ENCODE assay signal across 1 cellular context in genomic region chr19:51572415-51572814, GRCh38.
TF ChIP-seq lines count a peak whose summit lies in the region.

No MANE protein-coding gene starts in this region.

TF ChIP-seq in K562, 482 proteins besides CTCF, POLR2A, EP300 and RAD21 (continued from another document and continues in another):
- TF ChIP-seq ZNF407 (IDR thresholded peaks at IDR 0.05; ENCODE audit: low read depth) (no peak), ZNF766 (CRISPR knock-in tag; conservative IDR thresholded peaks at IDR 0.05) (0 out of 2 replicates have a peak, but pooled peaks have one; percentile 18), ELK1 (CRISPR knock-in tag; IDR thresholded peaks at IDR 0.05) (no peak), CBX1 (IDR thresholded peaks at IDR 0.05; ENCODE audit: low read depth) (no peak), TEAD4 (IDR thresholded peaks at IDR 0.05; ENCODE audit: low read length) (peak; percentile 77), TEAD4 (CRISPR knock-in tag; IDR thresholded peaks at IDR 0.05; ENCODE audit: borderline replicate concordance) (no peak), BMI1 (IDR thresholded peaks at IDR 0.05; ENCODE audit: low read length) (no peak), SREBF2 (CRISPR knock-in tag; IDR thresholded peaks at IDR 0.05) (no peak), ATF2 (CRISPR knock-in tag; IDR thresholded peaks at IDR 0.05) (no peak), ZNF644 (tag; IDR thresholded peaks at IDR 0.05; ENCODE audit: low read depth) (0 out of 2 replicates have a peak, but pooled peaks have one; percentile 2), HMBOX1 (IDR thresholded peaks at IDR 0.05) (peak; percentile 42; the same call in 1 of the 2 replicates), CREB5 (CRISPR knock-in tag; IDR thresholded peaks at IDR 0.05) (no peak), TBL1XR1 (IDR thresholded peaks at IDR 0.05; ENCODE audit: low read length in 2 of 2) (peak in 1 of 2 experiments; percentile 59; a peak in 1 of 4 replicates), STAT5A (IDR thresholded peaks at IDR 0.05; ENCODE audit: borderline replicate concordance, low read length) (no peak), NCOR1 (IDR thresholded peaks at IDR 0.05) (peak; percentile 61), RBM14 (IDR thresholded peaks at IDR 0.05; ENCODE audit: borderline replicate concordance, insufficient read depth, low read depth, low read length) (no peak), FOXK2 (conservative IDR thresholded peaks at IDR 0.05 in 1 of 2, IDR thresholded peaks at IDR 0.05 in 1 of 2; ENCODE audit: low read depth in 2 of 2) (peak; percentile 57 to 69; a peak in 3 of 4 replicates), ZNF217 (CRISPR knock-in tag; IDR thresholded peaks at IDR 0.05) (no peak), ZNF592 (IDR thresholded peaks at IDR 0.05) (peak; percentile 47), BHLHE40 (IDR thresholded peaks at IDR 0.05; ENCODE audit: low read length) (0 out of 2 replicates have a peak, but pooled peaks have one; percentile 24), NFE2 (IDR thresholded peaks at IDR 0.05; ENCODE audit: low read depth) (peak; percentile 28; the same call in 1 of the 2 replicates), NRF1 (conservative IDR thresholded peaks at IDR 0.05 in 1 of 2, IDR thresholded peaks at IDR 0.05 in 1 of 2) (no peak), TRIM24 (IDR thresholded peaks at IDR 0.05) (no peak), SAP30 (IDR thresholded peaks at IDR 0.05; ENCODE audit: borderline replicate concordance, insufficient read depth, low read depth, low read length, poor library complexity, severe bottlenecking) (no peak), BRF2 (IDR thresholded peaks at IDR 0.05; ENCODE audit: borderline replicate concordance, insufficient read depth, insufficient read length) (no peak), FOS (IDR thresholded peaks at IDR 0.05; ENCODE audit: extremely low read depth, insufficient read length) (no peak), ZNF133 (CRISPR knock-in tag; IDR thresholded peaks at IDR 0.05) (no peak), SMAD4 (CRISPR knock-in tag; conservative IDR thresholded peaks at IDR 0.05) (peak; percentile 50; the same call in 1 of the 2 replicates), RFX1 (IDR thresholded peaks at IDR 0.05) (no peak), TAL1 (IDR thresholded peaks at IDR 0.05) (peak; percentile 42), FOXO4 (CRISPR knock-in tag; IDR thresholded peaks at IDR 0.05) (no peak), SRSF9 (IDR thresholded peaks at IDR 0.05; ENCODE audit: borderline replicate concordance, low read depth, low read length) (no peak), RBM17 (IDR thresholded peaks at IDR 0.05; ENCODE audit: borderline replicate concordance, low read depth, low read length) (no peak), LCOR (CRISPR knock-in tag; IDR thresholded peaks at IDR 0.05) (no peak), EP400 (IDR thresholded peaks at IDR 0.05) (peak; percentile 61), ZNF551 (CRISPR knock-in tag; IDR thresholded peaks at IDR 0.05) (no peak), ZNF512 (tag; IDR thresholded peaks at IDR 0.05) (no peak), ARHGAP35 (IDR thresholded peaks at IDR 0.05; ENCODE audit: partially characterized antibody) (no peak), CREM (IDR thresholded peaks at IDR 0.05; ENCODE audit: low read depth) (peak; percentile 44)
